25 cellular contexts compared by ENCODE assay signal in the genomic region with DNA sequence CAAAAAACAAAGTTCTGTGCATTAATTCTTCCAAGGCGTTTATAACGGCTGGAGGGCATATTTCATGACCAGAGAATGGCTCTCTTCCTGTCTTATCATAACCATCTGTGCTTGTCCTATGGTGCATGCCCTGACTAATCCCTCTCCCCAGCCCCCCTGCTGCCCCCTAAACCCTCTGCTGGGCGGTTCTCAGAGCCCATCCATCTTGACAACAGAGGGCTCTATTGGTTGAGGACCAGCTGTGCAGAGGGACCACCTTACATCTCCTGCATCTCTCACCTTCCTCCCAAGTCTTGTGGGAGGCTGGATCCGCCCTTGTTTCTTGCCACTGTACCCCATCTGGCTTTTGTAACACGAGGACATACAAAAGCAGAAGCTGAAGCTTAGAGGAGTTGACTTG.
"Had no signal": no experiment of that assay in that cellular context is flagged by ENCODE, and none has a peak within 500 bp of the region (broad histone marks: within the 10 kb centered on the region; RNA-seq: fewer than 3 reads in every experiment).

No MANE protein-coding gene starts in this region.

- H3K4me3 ChIP-seq: gastroesophageal sphincter, heart left ventricle, hepatocyte, lung, mucosa of descending colon, right lobe of liver, testis, tibial artery had no signal

- H3K9me3 ChIP-seq: gastroesophageal sphincter, mucosa of descending colon, right lobe of liver, testis had no signal

- H3K4me2 ChIP-seq: hepatocyte had no signal

- H3K27ac ChIP-seq: foreskin keratinocyte, gastroesophageal sphincter, heart left ventricle, hepatocyte, parathyroid adenoma, right lobe of liver, testis, tibial artery had no signal

- H3K27ac Mint-ChIP-seq: memory B cell; mesothelial cell of epicardium; natural killer cell treated with Interleukin-12 subunit alpha and Interleukin-12 subunit beta and Interleukin-15 and Interleukin-18, amount 100 ng/mL, for 72 hours; progenitor cell of endocrine pancreas; type B pancreatic cell had no signal

- H3K79me2 ChIP-seq: hepatocyte, parathyroid adenoma had no signal

- H3K36me3 Mint-ChIP-seq: mesothelial cell of epicardium, type B pancreatic cell had no signal

- H3K9ac ChIP-seq: parathyroid adenoma had no signal

- H3K36me3 ChIP-seq: gastroesophageal sphincter, heart left ventricle, right lobe of liver, tibial artery had no signal

- H3K27me3 ChIP-seq: foreskin keratinocyte, gastroesophageal sphincter, right lobe of liver, testis, tibial artery had no signal

- H2AFZ ChIP-seq: hepatocyte, parathyroid adenoma had no signal

- H3K4me1 Mint-ChIP-seq: memory B cell, naive B cell had no signal

- H3K4me1 ChIP-seq: foreskin keratinocyte, heart left ventricle, parathyroid adenoma, right lobe of liver, testis had no signal

- DNase-seq: cortex of kidney; foreskin keratinocyte; heart left ventricle; kidney; mucosa of descending colon; naive B cell; right lobe of liver; small intestine; stimulated activated CD4-positive, alpha-beta T cell treated with anti-CD3 and anti-CD28 coated beads, Interleukin-15, amount 100 ng/mL, for 24 hours; stimulated activated CD4-positive, alpha-beta T cell treated with anti-CD3 and anti-CD28 coated beads, Interleukin-4, amount 100 ng/mL, for 1 hour; stimulated activated CD8-positive, alpha-beta memory T cell treated with anti-CD3 and anti-CD28 coated beads, Interleukin-4, amount 100 ng/mL, for 48 hours; stimulated activated naive CD4-positive, alpha-beta T cell; substantia nigra; testis; tibial artery had no signal

- H3K4me3 Mint-ChIP-seq: memory B cell; mesothelial cell of epicardium; naive B cell; natural killer cell treated with Interleukin-12 subunit alpha and Interleukin-12 subunit beta and Interleukin-15 and Interleukin-18, amount 100 ng/mL, for 72 hours; neural crest cell; type B pancreatic cell had no signal

- FAIRE-seq: kidney, small intestine had no signal
